ENCODE assay signal across 1 cellular context in genomic region chr6:30672445-30673253, GRCh38.
TF ChIP-seq lines count a peak whose summit lies in the region.

TSS of gene DHX16 (minus strand) at chr6:30673006. CDS start at chr6:30672841, 165 bp downstream.

TF ChIP-seq in HepG2, 621 proteins besides CTCF, POLR2A, EP300 and RAD21 (continued from another document and continues in another):
- TF ChIP-seq ZNF710 (CRISPR knock-in tag; IDR thresholded peaks at IDR 0.05; ENCODE audit: borderline replicate concordance) = peak; percentile 72; the same call in 1 of the 2 replicates
- TF ChIP-seq TOPORS (CRISPR knock-in tag; IDR thresholded peaks at IDR 0.05) = 0 out of 2 replicates have a peak, but pooled peaks have one; percentile 43
- no peak; the same call in 1 of the 2 replicates for TF ChIP-seq NFKBIZ (CRISPR knock-in tag; IDR thresholded peaks at IDR 0.05)
- no peak for TF ChIP-seq SNAPC2 (CRISPR knock-in tag; IDR thresholded peaks at IDR 0.05)
- peak; percentile 38; the same call in 1 of the 2 replicates for TF ChIP-seq ZNF605 (CRISPR knock-in tag; IDR thresholded peaks at IDR 0.05)
- no peak for TF ChIP-seq ZNF496 (CRISPR knock-in tag; IDR thresholded peaks at IDR 0.05; ENCODE audit: insufficient replicate concordance)
- no peak for TF ChIP-seq MBD4 (IDR thresholded peaks at IDR 0.05; ENCODE audit: borderline replicate concordance, low read length)
- no peak for TF ChIP-seq TAF15 (IDR thresholded peaks at IDR 0.05; ENCODE audit: low read depth, low read length, poor library complexity, severe bottlenecking)
- peak; percentile 49; the same call in 1 of the 2 replicates for TF ChIP-seq NR2F6 (IDR thresholded peaks at IDR 0.05)
- peak; percentile 61; the same call in 1 of the 2 replicates for TF ChIP-seq NR2F6 (CRISPR knock-in tag; IDR thresholded peaks at IDR 0.05)
- peak; percentile 79 for TF ChIP-seq MED1 (CRISPR knock-in tag; IDR thresholded peaks at IDR 0.05)
- TF ChIP-seq ZNF615 (CRISPR knock-in tag; IDR thresholded peaks at IDR 0.05; ENCODE audit: borderline replicate concordance) = peak; percentile 64; the same call in 1 of the 2 replicates
- 0 out of 2 replicates have a peak, but pooled peaks have one; percentile 69 for TF ChIP-seq ZNF75D (CRISPR knock-in tag; IDR thresholded peaks at IDR 0.05; ENCODE audit: borderline replicate concordance)
- peak; percentile 31; the same call in 1 of the 2 replicates for TF ChIP-seq TEF (CRISPR knock-in tag; IDR thresholded peaks at IDR 0.05)
- TF ChIP-seq SRSF4 (IDR thresholded peaks at IDR 0.05; ENCODE audit: low read depth, low read length, poor library complexity, severe bottlenecking) = no peak
- no peak; the same call in 1 of the 2 replicates for TF ChIP-seq ZNF784 (CRISPR knock-in tag; IDR thresholded peaks at IDR 0.05; ENCODE audit: borderline replicate concordance)
- TF ChIP-seq FOXJ3 (CRISPR knock-in tag; IDR thresholded peaks at IDR 0.05; ENCODE audit: borderline replicate concordance) = peak; percentile 80; the same call in 1 of the 2 replicates
- 0 out of 2 replicates have a peak, but pooled peaks have one; percentile 48 for TF ChIP-seq SP5 (CRISPR knock-in tag; IDR thresholded peaks at IDR 0.05; ENCODE audit: borderline replicate concordance, low read depth)
- TF ChIP-seq ZBTB44 (CRISPR knock-in tag; IDR thresholded peaks at IDR 0.05) = no peak
- TF ChIP-seq ATF7-NPFF (CRISPR knock-in tag; IDR thresholded peaks at IDR 0.05; ENCODE audit: low read depth) = peak; percentile 56; the same call in 1 of the 2 replicates
- peak; percentile 4; the same call in 1 of the 2 replicates for TF ChIP-seq RARA (CRISPR knock-in tag; IDR thresholded peaks at IDR 0.05)
- TF ChIP-seq SRSF9 (IDR thresholded peaks at IDR 0.05; ENCODE audit: borderline replicate concordance, insufficient read depth, low read depth, low read length, poor library complexity, severe bottlenecking) = no peak
- TF ChIP-seq ATAD3A (CRISPR knock-in tag; IDR thresholded peaks at IDR 0.05) = no peak
- peak; percentile 62 for TF ChIP-seq HCFC1 (IDR thresholded peaks at IDR 0.05; ENCODE audit: low read depth, low read length)
- TF ChIP-seq NONO (IDR thresholded peaks at IDR 0.05) = no peak
- TF ChIP-seq NONO (CRISPR knock-in tag; conservative IDR thresholded peaks at IDR 0.05) = peak; percentile 89
- peak; percentile 50; the same call in 1 of the 2 replicates for TF ChIP-seq POGZ (CRISPR knock-in tag; IDR thresholded peaks at IDR 0.05)
- TF ChIP-seq MLXIP (CRISPR knock-in tag; IDR thresholded peaks at IDR 0.05; ENCODE audit: borderline replicate concordance) = no peak
- no peak for TF ChIP-seq TCF7 (IDR thresholded peaks at IDR 0.05; ENCODE audit: low read depth)
- no peak for TF ChIP-seq ZNF775 (CRISPR knock-in tag; IDR thresholded peaks at IDR 0.05; ENCODE audit: borderline replicate concordance)
- no peak for TF ChIP-seq ZNF326 (CRISPR knock-in tag; IDR thresholded peaks at IDR 0.05; ENCODE audit: borderline replicate concordance)
- no peak for TF ChIP-seq THAP7 (CRISPR knock-in tag; IDR thresholded peaks at IDR 0.05)
- TF ChIP-seq HOXA7 (CRISPR knock-in tag; IDR thresholded peaks at IDR 0.05) = no peak
- peak; percentile 39 for TF ChIP-seq PAXIP1 (CRISPR knock-in tag; conservative IDR thresholded peaks at IDR 0.05)
- no peak for TF ChIP-seq RNF2 (conservative IDR thresholded peaks at IDR 0.05; ENCODE audit: low read depth)
- TF ChIP-seq NFIC (IDR thresholded peaks at IDR 0.05; ENCODE audit: low read length) = no peak; the same call in 1 of the 2 replicates
- TF ChIP-seq NCOA5 (CRISPR knock-in tag; IDR thresholded peaks at IDR 0.05) = no peak
- TF ChIP-seq ZNF549 (CRISPR knock-in tag; IDR thresholded peaks at IDR 0.05) = no peak
- peak; percentile 94 for TF ChIP-seq NRL (CRISPR knock-in tag; IDR thresholded peaks at IDR 0.05; ENCODE audit: borderline replicate concordance)
- peak; percentile 31; the same call in 1 of the 2 replicates for TF ChIP-seq ZFP90 (CRISPR knock-in tag; IDR thresholded peaks at IDR 0.05; ENCODE audit: borderline replicate concordance)
- TF ChIP-seq DMTF1 (CRISPR knock-in tag; IDR thresholded peaks at IDR 0.05) = no peak
- TF ChIP-seq ZNF230 (CRISPR knock-in tag; IDR thresholded peaks at IDR 0.05) = no peak; the same call in 1 of the 2 replicates
- TF ChIP-seq KDM3A (CRISPR knock-in tag; IDR thresholded peaks at IDR 0.05; ENCODE audit: low read depth) = peak; percentile 74
- TF ChIP-seq RBM22 (optimal IDR thresholded peaks at IDR 0.05; ENCODE audit: low read length) = no peak
- TF ChIP-seq CSRNP2 (CRISPR knock-in tag; conservative IDR thresholded peaks at IDR 0.05; ENCODE audit: low read depth) = no peak
- peak; percentile 96 for TF ChIP-seq ERF (CRISPR knock-in tag; IDR thresholded peaks at IDR 0.05)
- TF ChIP-seq ATRX (CRISPR knock-in tag; IDR thresholded peaks at IDR 0.05; ENCODE audit: borderline replicate concordance) = no peak
- no peak; the same call in 1 of the 2 replicates for TF ChIP-seq BRF2 (CRISPR knock-in tag; IDR thresholded peaks at IDR 0.05)
- TF ChIP-seq ZNF253 (CRISPR knock-in tag; IDR thresholded peaks at IDR 0.05; ENCODE audit: borderline replicate concordance) = no peak
